24 cellular contexts compared by ENCODE assay signal in the genomic region with DNA sequence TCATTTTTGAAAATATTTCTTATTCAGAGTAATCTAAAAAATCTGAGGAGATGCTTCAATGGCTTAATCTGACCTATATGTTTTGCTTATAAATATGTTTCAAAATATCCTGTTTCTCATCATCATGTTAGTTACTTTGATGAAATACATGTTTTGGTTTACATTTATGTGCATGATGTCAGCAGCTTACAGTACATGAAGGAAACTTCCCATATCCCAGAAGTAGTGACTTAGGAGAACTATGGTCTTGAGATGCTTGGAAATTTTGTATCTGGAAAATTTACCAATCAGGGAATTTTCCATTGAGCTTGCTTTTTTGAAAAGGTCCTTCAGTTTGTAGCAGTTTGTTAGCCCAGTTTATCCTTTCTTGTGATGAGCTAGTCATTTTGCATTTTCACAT.
"Had no signal": no experiment of that assay in that cellular context is flagged by ENCODE, and none has a peak within 500 bp of the region (broad histone marks: within the 10 kb centered on the region; RNA-seq: fewer than 3 reads in every experiment).

No MANE protein-coding gene starts in this region.

- H3K27me3 ChIP-seq: foreskin keratinocyte, heart left ventricle, pancreas, spleen, uterus had no signal

- H3K27ac Mint-ChIP-seq: activated naive CD4-positive, alpha-beta T cell treated with anti-CD3 and anti-CD28 coated beads, Interleukin-2, amount 10 ng/mL, durations not matched to agents 7 days and 5 days; activated naive CD8-positive, alpha-beta T cell treated with anti-CD3 and anti-CD28 coated beads, Interleukin-2, amount 10 ng/mL, durations not matched to agents 7 days and 5 days; immature natural killer cell; mesothelial cell of epicardium; naive B cell; type B pancreatic cell had no signal

- H3K9me3 ChIP-seq: heart left ventricle, pancreas, spleen, thoracic aorta, uterus had no signal

- H3K4me3 Mint-ChIP-seq: activated naive CD4-positive, alpha-beta T cell treated with anti-CD3 and anti-CD28 coated beads, Interleukin-2, amount 10 ng/mL, durations not matched to agents 7 days and 5 days; activated naive CD8-positive, alpha-beta T cell treated with anti-CD3 and anti-CD28 coated beads, Interleukin-2, amount 10 ng/mL, durations not matched to agents 7 days and 5 days; immature natural killer cell; mesothelial cell of epicardium; naive B cell; type B pancreatic cell had no signal

- H3K4me3 ChIP-seq: heart left ventricle, pancreas, spleen, thoracic aorta, uterus had no signal

- H3K36me3 ChIP-seq: heart left ventricle, pancreas, spleen, thoracic aorta, uterus had no signal

- DNase-seq: activated CD4-positive, alpha-beta T cell treated with anti-CD3 and anti-CD28 coated beads for 48 hours; activated CD4-positive, alpha-beta T cell treated with anti-CD3 and anti-CD28 coated beads, Interleukin-2, amount 50 U/mL, for 48 hours; activated CD8-positive, alpha-beta memory T cell treated with anti-CD3 and anti-CD28 coated beads, Interleukin-2, amount 50 U/mL, for 4 hours; activated gamma-delta T cell; activated naive CD4-positive, alpha-beta T cell treated with anti-CD3 and anti-CD28 coated beads, Interleukin-2, amount 10 ng/mL, durations not matched to agents 7 days and 5 days; activated naive CD8-positive, alpha-beta T cell treated with anti-CD3 and anti-CD28 coated beads, Interleukin-2, amount 10 ng/mL, durations not matched to agents 7 days and 5 days; activated T-cell treated with anti-CD3 and anti-CD28 coated beads, Interleukin-2, amount 50 U/mL, for 1 hour; caudate nucleus; foreskin keratinocyte; heart left ventricle; immature natural killer cell; kidney; left colon; mammary epithelial cell; naive B cell; pancreas; spleen; stimulated activated CD4-positive, alpha-beta T cell treated with anti-CD3 and anti-CD28 coated beads, Interleukin-2, amount 100 ng/mL, for 48 hours; stimulated activated naive CD4-positive, alpha-beta T cell treated with Interleukin-2 at 50 U/mL for 16 hours; uterus had no signal

- H3K27ac ChIP-seq: foreskin keratinocyte, pancreas, spleen, uterus had no signal

- H3K4me1 Mint-ChIP-seq: activated naive CD4-positive, alpha-beta T cell treated with anti-CD3 and anti-CD28 coated beads, Interleukin-2, amount 10 ng/mL, durations not matched to agents 7 days and 5 days; activated naive CD8-positive, alpha-beta T cell treated with anti-CD3 and anti-CD28 coated beads, Interleukin-2, amount 10 ng/mL, durations not matched to agents 7 days and 5 days; immature natural killer cell; naive B cell had no signal

- H3K4me1 ChIP-seq: foreskin keratinocyte had no signal

- H3K27me3 Mint-ChIP-seq: naive B cell, type B pancreatic cell had no signal

- H3K36me3 Mint-ChIP-seq: activated naive CD4-positive, alpha-beta T cell treated with anti-CD3 and anti-CD28 coated beads, Interleukin-2, amount 10 ng/mL, durations not matched to agents 7 days and 5 days; activated naive CD8-positive, alpha-beta T cell treated with anti-CD3 and anti-CD28 coated beads, Interleukin-2, amount 10 ng/mL, durations not matched to agents 7 days and 5 days; immature natural killer cell; mesothelial cell of epicardium; naive B cell had no signal

- ATAC-seq: foreskin keratinocyte, heart left ventricle, left colon, pancreas, right cardiac atrium had no signal

- H3K9me3 Mint-ChIP-seq: activated naive CD4-positive, alpha-beta T cell treated with anti-CD3 and anti-CD28 coated beads, Interleukin-2, amount 10 ng/mL, durations not matched to agents 7 days and 5 days; activated naive CD8-positive, alpha-beta T cell treated with anti-CD3 and anti-CD28 coated beads, Interleukin-2, amount 10 ng/mL, durations not matched to agents 7 days and 5 days; naive B cell; type B pancreatic cell had no signal
